ENCODE assay signal across 20 cellular contexts in the genomic region with DNA sequence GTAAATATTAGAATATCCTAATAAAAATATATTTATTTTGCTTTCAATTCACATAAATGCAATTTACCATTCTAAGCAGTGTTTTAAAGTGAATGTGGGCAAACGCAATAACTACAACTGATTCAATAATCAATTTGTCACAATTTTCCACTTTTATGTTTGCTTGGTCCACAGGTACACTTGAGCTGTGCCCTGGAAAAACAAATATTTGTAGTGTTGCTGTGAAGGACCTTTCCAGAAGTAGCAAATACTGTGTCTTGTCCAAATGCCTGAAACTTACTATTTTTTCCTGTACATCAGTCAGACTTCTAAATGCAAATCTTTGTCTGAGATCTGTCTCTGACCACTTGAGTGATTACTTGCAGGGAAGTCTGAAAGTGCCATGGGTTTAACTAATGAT.
"Had no signal": no experiment of that assay in that cellular context is flagged by ENCODE, and none has a peak within 500 bp of the region (broad histone marks: within the 10 kb centered on the region; RNA-seq: fewer than 3 reads in every experiment).

No MANE protein-coding gene starts in this region.

- H3K4me3 ChIP-seq: suprapubic skin, thyroid gland, upper lobe of left lung, uterus had no signal

- H3K4me1 ChIP-seq: foreskin keratinocyte, suprapubic skin, thyroid gland, upper lobe of left lung, uterus had no signal

- H3K27ac ChIP-seq: foreskin keratinocyte, neutrophil, suprapubic skin, thyroid gland, upper lobe of left lung, uterus had no signal

- H3K27me3 ChIP-seq: foreskin keratinocyte, neutrophil, suprapubic skin, thyroid gland, upper lobe of left lung, uterus had no signal

- H3K36me3 ChIP-seq: neutrophil, suprapubic skin, thyroid gland, upper lobe of left lung, uterus had no signal

- H3K9me3 ChIP-seq: neutrophil, suprapubic skin, thyroid gland, upper lobe of left lung, uterus had no signal

- DNase-seq: effector CD4-positive, alpha-beta T cell; endodermal cell; erythroblast; foreskin keratinocyte; kidney; left cardiac atrium; left ventricle myocardium superior; mesendoderm; naive B cell; posterior cingulate gyrus; right cardiac atrium; stimulated activated CD4-positive, alpha-beta T cell treated with anti-CD3 and anti-CD28 coated beads, Interleukin-4, amount 100 ng/mL, for 1 hour; stimulated activated CD8-positive, alpha-beta memory T cell treated with anti-CD3 and anti-CD28 coated beads, Interleukin-4, amount 100 ng/mL, for 48 hours; stimulated activated naive CD8-positive, alpha-beta T cell treated with anti-CD3 and anti-CD28 coated beads, Interleukin-15, Interleukin-2, amounts not matched to agents 100 U/mL and 50 U/mL, for 24 hours; thyroid gland; upper lobe of left lung; uterus had no signal

- ATAC-seq: foreskin keratinocyte; left cardiac atrium; left ventricle myocardium superior; right cardiac atrium; stimulated activated effector memory CD8-positive, alpha-beta T cell treated with anti-CD3 and anti-CD28 coated beads, Interleukin-12 subunit alpha, Interleukin-12 subunit beta, amount 100 ng/mL, for 72 hours; stimulated activated naive CD8-positive, alpha-beta T cell treated with anti-CD3 and anti-CD28 coated beads, Interleukin-15, Interleukin-2, amounts not matched to agents 100 U/mL and 50 U/mL, for 24 hours had no signal
